11 cellular contexts compared by ENCODE assay signal in genomic region chr7:28573059-28573553, GRCh38.
DNase-seq lines count a peak whose midpoint lies in the region; ATAC-seq and TF ChIP-seq lines count a peak whose summit lies in the region.
"Had no signal": no experiment of that assay in that cellular context is flagged by ENCODE, and none has a peak within 500 bp of the region (broad histone marks: within the 10 kb centered on the region; RNA-seq: fewer than 3 reads in every experiment).

No MANE protein-coding gene starts in this region.

- no peak for TF ChIP-seq CTCF in GM06990 (IDR thresholded peaks at IDR 0.05; ENCODE audit: insufficient read depth, low read length, poor library complexity, severe bottlenecking)
- no peak for TF ChIP-seq CTCF in astrocyte of the spinal cord (IDR thresholded peaks at IDR 0.05; ENCODE audit: low read depth, low read length)

- no peak for ATAC-seq in GM19397 (IDR thresholded peaks at IDR 0.05; ENCODE audit: unreplicated experiment)
- ATAC-seq in GM19324 (IDR thresholded peaks at IDR 0.05; ENCODE audit: low FRiP score, unreplicated experiment): no peak
- no peak for ATAC-seq in HG02884 (IDR thresholded peaks at IDR 0.05; ENCODE audit: unreplicated experiment)

- H3K4me3 ChIP-seq in GM06990 (replicated peaks; ENCODE audit: low read depth, low read length): no peak overlapping the region
- no peak overlapping the region for H3K4me3 ChIP-seq in astrocyte of the spinal cord (ENCODE audit: low read depth, low read length)

- DNase-seq in GM06990 (ENCODE audit: extremely low read depth, insufficient read length) (peak; percentile 57), NCI-H1694 (lab: John Stamatoyannopoulos, UW) (peak; percentile 56), astrocyte of the spinal cord (ENCODE audit: low read depth, low spot score) (peak; percentile 75), mucosa of gallbladder (ENCODE audit: low spot score) (peak; percentile 29)
- DNase-seq in activated naive CD4-positive, alpha-beta T cell (lab: John Stamatoyannopoulos, UW): no peak
- DNase-seq: activated CD4-positive, alpha-beta T cell treated with anti-CD3 and anti-CD28 coated beads for 48 hours; effector CD8-positive, alpha-beta T cell; occipital lobe had no signal

- in situ Hi-C loops in astrocyte of the spinal cord (cut with HindIII; ENCODE audit: low sequenced_read_pairs): no loop called here

- H3K27me3 ChIP-seq in GM06990 (replicated peaks; ENCODE audit: control insufficient read depth, insufficient read depth, low read length): no peaks in the 10 kb centered on the region

- H3K36me3 ChIP-seq in GM06990 (ENCODE audit: control insufficient read depth, insufficient read depth, low read length): no peaks in the 10 kb centered on the region

Comparison
In these comparisons a context has a peak if more than half of its experiments do, and no peak if none do; other contexts are left out.
1. DNase-seq: peak in GM06990 (single experiment), NCI-H1694 (single experiment), astrocyte of the spinal cord (single experiment) and mucosa of gallbladder (single experiment); none in activated naive CD4-positive, alpha-beta T cell (0 of 4).